Comparison of ENCODE assay signal across 8 cellular contexts in genomic region chr18:3605562-3606443, GRCh38.
DNase-seq lines count a peak whose midpoint lies in the region; ATAC-seq and TF ChIP-seq lines count a peak whose summit lies in the region.

No MANE protein-coding gene starts in this region.

- no peak overlapping the region for H3K4me3 Mint-ChIP-seq in memory B cell

- no peaks in the 10 kb centered on the region for H3K9me3 Mint-ChIP-seq in memory B cell

- peak overlapping the region; percentile 73 for H3K4me2 ChIP-seq in OCI-LY7 (ENCODE audit: low read length)

- DNase-seq in ELR (ENCODE audit: low read depth) (peak; percentile 75), OCI-LY7 (ENCODE audit: low spot score) (no peak), caudate nucleus (lab: John Stamatoyannopoulos, UW) (peak in 1 of 61 donors; percentile 11), memory B cell (ENCODE audit: low spot score in 2 of 2) (no peak), NCI-H446 (lab: John Stamatoyannopoulos, UW) (no peak), NCI-H1092 (lab: John Stamatoyannopoulos, UW) (no peak)

- peaks cover 2% of the 10 kb centered on the region for H3K36me3 Mint-ChIP-seq in memory B cell

- H3K27ac Mint-ChIP-seq in memory B cell, result no peak overlapping the region

- H3K4me3 ChIP-seq in OCI-LY7 (ENCODE audit: low read depth, low read length, poor library complexity, severe bottlenecking), result peak overlapping the region; percentile 60

- H3K9me3 ChIP-seq in OCI-LY7 (ENCODE audit: low read length), result no peaks in the 10 kb centered on the region

- CTCF ChIA-PET in OCI-LY7 (lab: Charles Lee; ENCODE audit: unreplicated experiment), result interaction anchor here (1.5 kb wide), 1 partner anchor 9 kb away, joined by 6 read pairs; no protein-coding TSS in a partner anchor

- H3K9me2 ChIP-seq in OCI-LY7 (ENCODE audit: insufficient read depth, low read length), result no peaks in the 10 kb centered on the region

- POLR2A ChIA-PET in OCI-LY7 (lab: Charles Lee), result interaction anchor here (0.8 to 2.0 kb wide), 14 partner anchors 8 to 351 kb away, joined by 3 to 10 read pairs (median 4); no protein-coding TSS in a partner anchor

- peak overlapping the region; percentile 77 for H3K27ac ChIP-seq in OCI-LY7 (ENCODE audit: low read depth, low read length, poor library complexity, severe bottlenecking)
- H3K27ac ChIP-seq in caudate nucleus (ENCODE audit: low read depth, low read length), result peak overlapping the region; percentile 95

- ATAC-seq in memory B cell (ENCODE audit: low read depth) (peak; percentile 36), GM19324 (IDR thresholded peaks at IDR 0.05; ENCODE audit: low FRiP score, unreplicated experiment) (no peak), GM18520 (IDR thresholded peaks at IDR 0.05; ENCODE audit: unreplicated experiment) (no peak)

- H3K4me1 ChIP-seq in OCI-LY7 (ENCODE audit: insufficient read depth, low read length, poor library complexity, severe bottlenecking), result peaks cover 46% of the 10 kb centered on the region

- H3K36me3 ChIP-seq in OCI-LY7 (ENCODE audit: insufficient read depth, low read length), result no peaks in the 10 kb centered on the region

- no peaks in the 10 kb centered on the region for H3K27me3 Mint-ChIP-seq in memory B cell

- peak overlapping the region; percentile 70 for H2AFZ ChIP-seq in OCI-LY7 (ENCODE audit: low read length)

- H3K79me2 ChIP-seq in OCI-LY7 (ENCODE audit: insufficient read depth, low read depth, low read length), result peaks cover 6% of the 10 kb centered on the region; the same call in 1 of the 2 replicates

- BruUV-seq in OCI-LY7 (replicated peaks; lab: Mats Ljungman, UMichigan), result no TSS peak

- no peaks in the 10 kb centered on the region for H4K20me1 ChIP-seq in OCI-LY7 (ENCODE audit: insufficient read depth, low read length)

- TF ChIP-seq CTCF in OCI-LY7 (conservative IDR thresholded peaks at IDR 0.05; ENCODE audit: low read length), result no peak

- H3K4me1 Mint-ChIP-seq in memory B cell, result peaks cover 2% of the 10 kb centered on the region

- intact Hi-C loops in OCI-LY7 (cut with micrococcal nuclease; ENCODE audit: unreplicated experiment), result no loop called here
